ENCODE assay signal across 12 cellular contexts in the genomic region with DNA sequence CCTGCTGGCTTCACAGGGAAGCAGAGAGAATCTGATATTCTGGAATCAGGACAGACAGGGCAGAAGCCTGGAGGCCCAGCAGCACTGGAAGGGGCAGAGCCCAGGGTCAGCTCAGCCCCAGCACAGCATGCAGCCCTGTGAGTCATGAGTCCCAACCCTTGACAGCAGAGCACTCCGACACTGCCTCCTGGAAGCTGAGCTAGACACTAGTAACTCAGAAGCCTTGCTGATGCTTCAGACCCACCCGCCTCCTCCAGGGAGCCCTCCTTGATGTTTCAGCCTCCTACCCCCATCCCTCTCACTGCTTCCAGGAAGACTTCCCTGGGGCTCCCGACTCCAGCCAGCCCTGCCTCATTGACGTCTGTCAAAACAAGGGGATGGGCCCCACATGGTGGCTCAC. TPM values are rescaled to one million over a fixed set of nuclear protein-coding genes. Genes with fewer than 3 reads are reported as not detected.
DNase-seq lines count a peak whose midpoint lies in the region; ATAC-seq, FAIRE-seq and TF ChIP-seq lines count a peak whose summit lies in the region.
"Had no signal": no experiment of that assay in that cellular context is flagged by ENCODE, and none has a peak within 500 bp of the region (broad histone marks: within the 10 kb centered on the region; RNA-seq: fewer than 3 reads in every experiment).

No MANE protein-coding gene starts in this region.

- no peaks in the 10 kb centered on the region for H4K20me1 ChIP-seq in hepatocyte (ENCODE audit: insufficient read depth, poor library complexity, severe bottlenecking)

- H3K9me2 ChIP-seq in hepatocyte (replicated peaks; ENCODE audit: insufficient read depth): no peaks in the 10 kb centered on the region

- H3K27ac ChIP-seq in hepatocyte (peak overlapping the region; percentile 63), prostate gland (no peak overlapping the region)

- TF ChIP-seq CTCF in hepatocyte (IDR thresholded peaks at IDR 0.05; ENCODE audit: poor library complexity): no peak
- no peak for TF ChIP-seq CTCF in lower leg skin (IDR thresholded peaks at IDR 0.05)
- TF ChIP-seq CTCF in prostate gland (IDR thresholded peaks at IDR 0.05): no peak

- peaks cover 46% of the 10 kb centered on the region for H3K4me1 ChIP-seq in adipocyte (ENCODE audit: control insufficient read depth, insufficient read depth, low read length)
- peaks cover 17% of the 10 kb centered on the region for H3K4me1 ChIP-seq in hepatocyte (ENCODE audit: insufficient read depth)
- H3K4me1 ChIP-seq in prostate gland (replicated peaks): peaks cover 12% of the 10 kb centered on the region

- intact Hi-C loops in lower leg skin (cut with DNase I; ENCODE audit: low total_unique reads) (no loop called here), prostate gland (cut with DNase I) (no loop called here)

- TF ChIP-seq POLR2A in H54 (IDR thresholded peaks at IDR 0.05; ENCODE audit: low read depth, low read length): no peak
- no peak for TF ChIP-seq POLR2A in lower leg skin (IDR thresholded peaks at IDR 0.05)
- TF ChIP-seq POLR2A in prostate gland (IDR thresholded peaks at IDR 0.05): no peak

- H3K9ac ChIP-seq in adipocyte (ENCODE audit: low read length): peak overlapping the region; percentile 45

- H3K9me3 ChIP-seq in adipocyte (ENCODE audit: control insufficient read depth, low read length): no peaks in the 10 kb centered on the region
- H3K9me3 ChIP-seq in hepatocyte (ENCODE audit: low read depth): no peaks in the 10 kb centered on the region
- no peaks in the 10 kb centered on the region for H3K9me3 ChIP-seq in prostate gland

- H3K36me3 ChIP-seq in adipocyte (ENCODE audit: control insufficient read depth, insufficient read depth, low read length, severe bottlenecking) (peaks cover 15% of the 10 kb centered on the region), hepatocyte (replicated peaks; ENCODE audit: insufficient read depth, low read depth) (no peaks in the 10 kb centered on the region), prostate gland (no peaks in the 10 kb centered on the region)

- H3K4me2 ChIP-seq in hepatocyte: no peak overlapping the region

- no peaks in the 10 kb centered on the region for H3K27me3 ChIP-seq in adipocyte (replicated peaks; ENCODE audit: control insufficient read depth, insufficient read depth, low read length)
- no peaks in the 10 kb centered on the region for H3K27me3 ChIP-seq in hepatocyte
- H3K27me3 ChIP-seq in prostate gland (replicated peaks; ENCODE audit: insufficient read depth): no peaks in the 10 kb centered on the region

- peak; percentile 92 for DNase-seq in A172 (ENCODE audit: low spot score)
- peak; percentile 89 for DNase-seq in H54 (ENCODE audit: insufficient read length, low spot score)
- DNase-seq in adipocyte (ENCODE audit: low read depth): peak; percentile 59
- peak; percentile 76 for DNase-seq in hepatocyte (ENCODE audit: low spot score)
- no peak for DNase-seq in NCI-H1930 (lab: John Stamatoyannopoulos, UW)
- no peak for DNase-seq in lower leg skin (ENCODE audit: low spot score in 2 of 2)
- no peak for DNase-seq in prostate gland (ENCODE audit: low spot score)
- DNase-seq: activated gamma-delta T cell, immature natural killer cell, NCI-H2107 had no signal

- H3K4me3 ChIP-seq in adipocyte (ENCODE audit: low read length): no peak overlapping the region
- H3K4me3 ChIP-seq in hepatocyte: no peak overlapping the region
- no peak overlapping the region for H3K4me3 ChIP-seq in lower leg skin (ENCODE audit: low read depth, poor library complexity, severe bottlenecking)
- H3K4me3 ChIP-seq in prostate gland: no peak overlapping the region

- ATAC-seq in GM19467 (IDR thresholded peaks at IDR 0.05; ENCODE audit: unreplicated experiment): no peak

- H3K79me2 ChIP-seq in hepatocyte: no peaks in the 10 kb centered on the region

- peak; percentile 89 for FAIRE-seq in H54 (lab: Jason Lieb, UNC)
- FAIRE-seq: urothelium cell line had no signal

- WGBS in hepatocyte (ENCODE audit: low lambda C conversion rate, missing lambda C conversion rate): 71% methylated on average over 4 of the region's 4 CpGs
- WGBS in lower leg skin, 2 donors: 88 to 95% methylated on average over 4 of the region's 4 CpGs
- WGBS in prostate gland: 96% methylated on average over 4 of the region's 4 CpGs

- H2AFZ ChIP-seq in hepatocyte: no peak overlapping the region

RNA-seq across cellular contexts. Expression of a gene that starts 6.9 kb away (rescaled TPM):
- 11.2 and 12.9 TPM in 2 replicates for total RNA-seq in A172 (2014; rRNA removed; shearing (Covaris generic))
- total RNA-seq in hepatocyte (2.6 and 5.1 TPM in 2 replicates), lower leg skin (10 to 100 TPM in 3 of 4 donors, 1 to 10 TPM in 1; 7.3 to 21.2 (median 14.6) TPM), prostate gland (10 to 100 TPM in 1 of 2 donors, 1 to 10 TPM in 1; 2.0 to 12.8 TPM)
- 4.4 and 5.7 TPM in 2 replicates for polyA plus RNA-seq in hepatocyte

RNA-seq across cellular contexts. Expression of a gene that starts 30.3 kb away (rescaled TPM):
- total RNA-seq in A172 (2014; rRNA removed; shearing (Covaris generic)): 0.67 and 1.2 TPM in 2 replicates
- total RNA-seq in hepatocyte: 0.20 and 0.50 TPM in 2 replicates
- polyA plus RNA-seq in hepatocyte: 1.8 and 2.3 TPM in 2 replicates
- total RNA-seq in lower leg skin: 1 to 10 TPM in 2 of 4 donors, under 1 TPM in 2; 0.56 to 5.0 (median 1.0) TPM
- total RNA-seq in prostate gland: 10 to 100 TPM in 1 of 2 donors, 1 to 10 TPM in 1; 3.8 to 22.5 TPM

RNA-seq across cellular contexts. Expression of a gene that starts 39.9 kb away (rescaled TPM):
- total RNA-seq in A172 (2014; rRNA removed; shearing (Covaris generic)): 22.1 and 28.1 TPM in 2 replicates
- total RNA-seq in hepatocyte (20.8 and 31.8 TPM in 2 replicates), lower leg skin (10 to 100 TPM; 21.6 to 24.4 (median 23.3) TPM), prostate gland (100 to 1,000 TPM in 1 of 2 donors, 10 to 100 TPM in 1; 14.8 to 370 TPM)
- 20.6 and 28.9 TPM in 2 replicates for polyA plus RNA-seq in hepatocyte

Comparison
In these comparisons a context has a peak if more than half of its experiments do, and no peak if none do; other contexts are left out.
1. DNase-seq: peak in A172 (single experiment), H54 (single experiment), adipocyte (single experiment) and hepatocyte (single experiment); none in NCI-H1930 (0 of 2), lower leg skin (0 of 2) and prostate gland (single experiment).